17 cellular contexts compared by ENCODE assay signal in genomic region chr3:63948995-63949394, GRCh38. TPM values are rescaled to one million over a fixed set of nuclear protein-coding genes. Genes with fewer than 3 reads are reported as not detected.
DNase-seq lines count a peak whose midpoint lies in the region; ATAC-seq, FAIRE-seq and TF ChIP-seq lines count a peak whose summit lies in the region.
"Had no signal": no experiment of that assay in that cellular context is flagged by ENCODE, and none has a peak within 500 bp of the region (broad histone marks: within the 10 kb centered on the region; RNA-seq: fewer than 3 reads in every experiment).

No MANE protein-coding gene starts in this region.

- no peak for FAIRE-seq in HepG2 (lab: Jason Lieb, UNC)

- POLR2A ChIA-PET in HepG2 (lab: Yijun Ruan, JAX) = interaction anchor here (0.7 kb wide), 1 partner anchor 15 kb away, joined by 3 read pairs; no protein-coding TSS in a partner anchor

- peaks cover 3% of the 10 kb centered on the region for H4K20me1 ChIP-seq in HepG2 (ENCODE audit: insufficient read depth, low read length)

- H3K27me3 ChIP-seq in HepG2 (ENCODE audit: control insufficient read depth in 1 of 2, insufficient read depth in 2 of 2, low read length in 2 of 2) (no peaks in the 10 kb centered on the region), right lobe of liver (no peaks in the 10 kb centered on the region), ascending aorta (no peaks in the 10 kb centered on the region)
- H3K27me3 ChIP-seq: adrenal gland had no signal

- H3K36me3 ChIP-seq in HepG2 (replicated peaks in 1 of 2; ENCODE audit: control insufficient read depth in 1 of 2, insufficient read depth in 2 of 2, low read length in 2 of 2) (peaks cover 1 to 14% of the 10 kb centered on the region in 2 experiments; a peak in 3 of 5 replicates), right lobe of liver (no peaks in the 10 kb centered on the region), ascending aorta (peaks cover 3 to 8% of the 10 kb centered on the region in 2 donors)
- H3K36me3 ChIP-seq: adrenal gland, HAP-1 had no signal

- TF ChIP-seq EP300 in HepG2 (IDR thresholded peaks at IDR 0.05; ENCODE audit: low read depth in 2 of 2, low read length in 2 of 2) (no peak), HepG2 (CRISPR knock-in tag; IDR thresholded peaks at IDR 0.05; ENCODE audit: borderline replicate concordance) (no peak)

- in situ Hi-C loops in HepG2 (cut with HindIII; ENCODE audit: extremely low pct_ligation_motif_present, low pct_unique_long_range_greater_than_20kb) = no loop called here

- no peak for TF ChIP-seq POLR2A in HepG2 (IDR thresholded peaks at IDR 0.05; ENCODE audit: insufficient read depth in 1 of 2, low read depth in 2 of 2, low read length in 2 of 2)
- no peak for TF ChIP-seq POLR2A in right lobe of liver (IDR thresholded peaks at IDR 0.05)

- no peak overlapping the region for H3K4me2 ChIP-seq in HepG2 (ENCODE audit: low read depth, low read length)

- H3K4me3 ChIP-seq in HepG2 (replicated peaks in 1 of 3; ENCODE audit: insufficient read depth in 1 of 3, low read depth in 2 of 3, low read length in 3 of 3) (no peak overlapping the region), right lobe of liver (no peak overlapping the region), ascending aorta (no peak overlapping the region)
- H3K4me3 ChIP-seq: adrenal gland, HAP-1 had no signal

- TF ChIP-seq RAD21 in HepG2 (CRISPR knock-in tag; IDR thresholded peaks at IDR 0.05) = no peak

- CTCF ChIA-PET in HepG2 (lab: Yijun Ruan, JAX; ENCODE audit: low intra/inter-chr PET ratio, low total read pairs) = no interaction called here

- WGBS in HepG2 (ENCODE audit: low lambda C conversion rate) = 98% methylated on average over 2 of the region's 2 CpGs
- 100% methylated on average over 2 of the region's 2 CpGs for WGBS in right lobe of liver (ENCODE audit: insufficient coverage, low coverage, low lambda C conversion rate, missing lambda C conversion rate)

- no peaks in the 10 kb centered on the region for H3K9me3 ChIP-seq in HepG2 (ENCODE audit: low read length)
- H3K9me3 ChIP-seq in right lobe of liver = no peaks in the 10 kb centered on the region
- no peaks in the 10 kb centered on the region for H3K9me3 ChIP-seq in ascending aorta
- H3K9me3 ChIP-seq: adrenal gland, HAP-1 had no signal

- DNase-seq in HepG2 (ENCODE audit: low spot score) (no peak), right lobe of liver (no peak), dermis microvascular lymphatic vessel endothelial cell (ENCODE audit: low read depth in 2 of 2) (peak; percentile 18 to 46), iris pigment epithelial cell (ENCODE audit: low read depth) (peak; percentile 61), ascending aorta (ENCODE audit: low spot score in 2 of 2) (no peak), NCI-H510A treated with DMSO at 0.1 percent for 48 hours (lab: John Stamatoyannopoulos, UW) (no peak), GM20000 (ENCODE audit: low spot score) (no peak)
- no peak for DNase-seq in activated naive CD4-positive, alpha-beta T cell treated with anti-CD3 and anti-CD28 coated beads, Interleukin-2, amount 50 U/mL, for 16 hours
- DNase-seq: activated CD4-positive, alpha-beta T cell treated with anti-CD3 and anti-CD28 coated beads, Interleukin-2, amount 10 ng/mL, durations not matched to agents 24 days and 14 days; activated T-cell treated with anti-CD3 and anti-CD28 coated beads, Interleukin-2, amount 50 U/mL, for 4 hours; adrenal gland; CD4-positive, alpha-beta T cell; effector memory CD4-positive, alpha-beta T cell; posterior cingulate gyrus; SHP77 had no signal

- intact Hi-C loops in HepG2 (cut with micrococcal nuclease; ENCODE audit: unreplicated experiment) = no loop called here
- intact Hi-C loops in right lobe of liver (cut with DNase I) = no loop called here
- intact Hi-C loops in ascending aorta (cut with DNase I) = no loop called here

- peaks cover 43% of the 10 kb centered on the region for H3K4me1 ChIP-seq in HepG2 (ENCODE audit: insufficient read depth, low read length)
- H3K4me1 ChIP-seq in right lobe of liver = peaks cover 0 to 14% (median 3%) of the 10 kb centered on the region in 4 donors
- H3K4me1 ChIP-seq in ascending aorta = no peaks in the 10 kb centered on the region

- no peak overlapping the region for H3K9ac ChIP-seq in HepG2 (ENCODE audit: insufficient read depth, low read depth, low read length)

- ATAC-seq in HepG2 (no peak), right lobe of liver (no peak)
- ATAC-seq: activated T-cell treated with anti-CD3 and anti-CD28 coated beads, Interleukin-2, amount 50 U/mL, for 4 hours had no signal

- H2AFZ ChIP-seq in HepG2 (ENCODE audit: low read length) = no peak overlapping the region

- H3K27ac ChIP-seq in HepG2 (ENCODE audit: extremely low read length, insufficient read depth, low read length) (peak overlapping the region; percentile 25), right lobe of liver (no peak overlapping the region), ascending aorta (no peak overlapping the region)
- H3K27ac ChIP-seq: adrenal gland had no signal

- TF ChIP-seq CTCF in HepG2 (CRISPR knock-in tag; IDR thresholded peaks at IDR 0.05) (no peak), right lobe of liver (IDR thresholded peaks at IDR 0.05) (no peak), ascending aorta (IDR thresholded peaks at IDR 0.05) (no peak), GM20000 (IDR thresholded peaks at IDR 0.05; ENCODE audit: extremely low read depth, missing control alignments) (no peak)

- peaks cover 21% of the 10 kb centered on the region for H3K79me2 ChIP-seq in HepG2 (ENCODE audit: insufficient read depth, low read length)

- no TSS peak for BruUV-seq in HepG2 (replicated peaks; lab: Mats Ljungman, UMichigan)

TF ChIP-seq in HepG2, 621 proteins besides CTCF, POLR2A, EP300 and RAD21 (continues in another document):
- TF ChIP-seq MXI1 (IDR thresholded peaks at IDR 0.05; ENCODE audit: borderline replicate concordance, low read depth, low read length) = no peak
- no peak for TF ChIP-seq MTA3 (CRISPR knock-in tag; IDR thresholded peaks at IDR 0.05)
- no peak for TF ChIP-seq KDM1A (CRISPR knock-in tag; IDR thresholded peaks at IDR 0.05)
- no peak for TF ChIP-seq ZBTB3 (CRISPR knock-in tag; IDR thresholded peaks at IDR 0.05; ENCODE audit: borderline replicate concordance, low read depth)
- TF ChIP-seq PHF20 (CRISPR knock-in tag; IDR thresholded peaks at IDR 0.05) = no peak
- no peak for TF ChIP-seq CEBPB (IDR thresholded peaks at IDR 0.05; ENCODE audit: borderline replicate concordance, low read depth, low read length)
- no peak for TF ChIP-seq ZNF615 (CRISPR knock-in tag; IDR thresholded peaks at IDR 0.05; ENCODE audit: borderline replicate concordance)
- TF ChIP-seq MTERF4 (CRISPR knock-in tag; IDR thresholded peaks at IDR 0.05) = no peak
- TF ChIP-seq ZSCAN29 (CRISPR knock-in tag; conservative IDR thresholded peaks at IDR 0.05) = no peak

RNA-seq across cellular contexts. Expression of gene SCAANT1, which starts 36.8 kb away (rescaled TPM):
- total RNA-seq in HepG2 (2016; rRNA removed; fragmentation: Illumina TruSeq; extraction: Trizol) = not detected in 2 replicates
- total RNA-seq in HepG2 (2016; cell fraction: cytosol; rRNA removed; fragmentation: Illumina TruSeq; extraction: Trizol; ENCODE audit: low read depth) = 3.1 TPM in 1 of 2 replicates, not detected in the other
- 1.8 TPM in 1 of 2 replicates, not detected in the other for total RNA-seq in HepG2 (2016; cell fraction: insoluble cytoplasmic fraction; rRNA removed; fragmentation: Illumina TruSeq; extraction: Trizol)
- total RNA-seq in HepG2 (2016; cell fraction: membrane; rRNA removed; fragmentation: Illumina TruSeq; extraction: Trizol) = not detected in 2 replicates
- 3.8 TPM in 1 of 2 replicates, not detected in the other for total RNA-seq in HepG2 (2016; cell fraction: nucleus; rRNA removed; fragmentation: Illumina TruSeq; extraction: Trizol)
- polyA plus RNA-seq in HepG2 (2011; rRNA removed) = not detected in 2 replicates
- not detected in 2 replicates for polyA plus RNA-seq in HepG2 (2011; cell fraction: cytosol; rRNA removed)
- not detected in 2 replicates for polyA plus RNA-seq in HepG2 (2011; cell fraction: nucleus; rRNA removed)
- 2.0 TPM in 1 of 2 replicates, not detected in the other for polyA plus RNA-seq in HepG2 (2012)
- polyA plus RNA-seq in HepG2 (2016; cell fraction: cytosol; fragmentation: Illumina TruSeq; extraction: Trizol; ENCODE audit: low read depth) = 1.5 TPM in 2 replicates
- polyA plus RNA-seq in HepG2 (2016; cell fraction: insoluble cytoplasmic fraction; fragmentation: Illumina TruSeq; extraction: Trizol; ENCODE audit: low read depth) = not detected in 2 replicates
- polyA plus RNA-seq in HepG2 (2016; cell fraction: membrane; fragmentation: Illumina TruSeq; extraction: Trizol; ENCODE audit: low read depth) = 1.5 TPM in 1 of 2 replicates, not detected in the other
- polyA plus RNA-seq in HepG2 (2016; cell fraction: nucleus; fragmentation: Illumina TruSeq; extraction: Trizol; ENCODE audit: insufficient read depth, low read depth) = not detected in 2 replicates
- not detected in 2 replicates for polyA minus RNA-seq in HepG2 (2011; rRNA and poly(A)+ RNA removed; ENCODE audit: low replicate concordance)
- polyA minus RNA-seq in HepG2 (2011; cell fraction: cytosol; rRNA and poly(A)+ RNA removed) = not detected in 2 replicates
- 4.4 and 7.8 TPM in 2 replicates for polyA minus RNA-seq in HepG2 (2011; cell fraction: nucleus; rRNA and poly(A)+ RNA removed)
- not detected for total RNA-seq in right lobe of liver
- total RNA-seq in dermis microvascular lymphatic vessel endothelial cell = not detected in 2 replicates
- not detected for total RNA-seq in ascending aorta
- total RNA-seq: A172; activated CD4-positive, alpha-beta T cell treated with anti-CD3 and anti-CD28 coated beads, Interleukin-2, amount 10 ng/mL, durations not matched to agents 24 days and 14 days; activated T-cell treated with anti-CD3 and anti-CD28 coated beads, Interleukin-2, amount 50 U/mL, for 4 hours; adrenal gland had no signal

Comparison
In these comparisons a context has a peak if more than half of its experiments do, and no peak if none do; other contexts are left out.
1. DNase-seq: peak in dermis microvascular lymphatic vessel endothelial cell (2 of 2) and iris pigment epithelial cell (single experiment); none in HepG2 (single experiment), right lobe of liver (0 of 3), ascending aorta (0 of 2), NCI-H510A treated with DMSO at 0.1 percent for 48 hours (single experiment), GM20000 (single experiment) and activated naive CD4-positive, alpha-beta T cell treated with anti-CD3 and anti-CD28 coated beads, Interleukin-2, amount 50 U/mL, for 16 hours (single experiment).